31 cellular contexts compared by ENCODE assay signal in genomic region chr7:4244635-4245034, GRCh38.
"Had no signal": no experiment of that assay in that cellular context is flagged by ENCODE, and none has a peak within 500 bp of the region (broad histone marks: within the 10 kb centered on the region; RNA-seq: fewer than 3 reads in every experiment).

No MANE protein-coding gene starts in this region.

- DNase-seq: activated B cell treated with CpG ODN at 0.5 μM for 24 hours; activated CD4-positive, alpha-beta memory T cell treated with anti-CD3 and anti-CD28 coated beads, Interleukin-2, amount 10 ng/mL, durations not matched to agents 7 days and 5 days; activated CD4-positive, alpha-beta T cell treated with anti-CD3 and anti-CD28 coated beads, Interleukin-2, amount 10 ng/mL, durations not matched to agents 7 days and 5 days; activated CD4-positive, alpha-beta T cell treated with anti-CD3 and anti-CD28 coated beads, Interleukin-2, amount 50 U/mL, for 4 hours; activated CD8-positive, alpha-beta memory T cell treated with anti-CD3 and anti-CD28 coated beads, Interleukin-2, amount 50 U/mL, for 48 hours; activated naive CD4-positive, alpha-beta T cell treated with anti-CD3 and anti-CD28 coated beads for 36 hours; activated naive CD8-positive, alpha-beta T cell treated with anti-CD3 and anti-CD28 coated beads for 36 hours; activated naive CD8-positive, alpha-beta T cell treated with anti-CD3 and anti-CD28 coated beads, Interleukin-2, amount 50 U/mL, for 24 hours; activated T-cell treated with anti-CD3 and anti-CD28 coated beads for 4 hours; activated T-cell treated with anti-CD3 and anti-CD28 coated beads, Interleukin-2, amount 50 U/mL, for 24 hours; activated T-cell treated with anti-CD3 and anti-CD28 coated beads, Interleukin-2, amount 50 U/mL, for 72 hours; adrenal gland; amygdala; aorta; body of pancreas; central memory CD4-positive, alpha-beta T cell; cortex of kidney; dermis blood vessel endothelial cell; effector CD4-positive, alpha-beta T cell; effector memory CD8-positive, alpha-beta T cell; erythroblast; gastrocnemius medialis; glutamatergic neuron; T-helper 1 cell; T-helper 17 cell; T1000; WERI-Rb-1 had no signal

- H3K4me3 ChIP-seq: adrenal gland, body of pancreas, esophagus muscularis mucosa, gastrocnemius medialis had no signal

- H3K4me1 ChIP-seq: adrenal gland, body of pancreas, esophagus muscularis mucosa, foreskin keratinocyte, gastrocnemius medialis had no signal

- FAIRE-seq: colon had no signal

- H3K27ac ChIP-seq: adrenal gland, body of pancreas, esophagus muscularis mucosa, foreskin keratinocyte, gastrocnemius medialis, WERI-Rb-1 had no signal

- ATAC-seq: activated CD4-positive, CD25-positive, alpha-beta regulatory T cell treated with anti-CD3 and anti-CD28 coated beads, Interleukin-2, amount 50 U/mL, for 24 hours; activated naive CD8-positive, alpha-beta T cell treated with anti-CD3 and anti-CD28 coated beads, Interleukin-2, amount 50 U/mL, for 24 hours; activated T-cell treated with anti-CD3 and anti-CD28 coated beads, Interleukin-2, amount 50 U/mL, for 72 hours; body of pancreas; effector memory CD8-positive, alpha-beta T cell; foreskin keratinocyte; gastrocnemius medialis; T-helper 17 cell had no signal

- H3K27me3 ChIP-seq: adrenal gland, body of pancreas, esophagus muscularis mucosa, foreskin keratinocyte, gastrocnemius medialis had no signal

- H3K9me3 ChIP-seq: adrenal gland, body of pancreas, gastrocnemius medialis had no signal

- H3K36me3 ChIP-seq: adrenal gland, gastrocnemius medialis, WERI-Rb-1 had no signal
